In the genomic region with DNA sequence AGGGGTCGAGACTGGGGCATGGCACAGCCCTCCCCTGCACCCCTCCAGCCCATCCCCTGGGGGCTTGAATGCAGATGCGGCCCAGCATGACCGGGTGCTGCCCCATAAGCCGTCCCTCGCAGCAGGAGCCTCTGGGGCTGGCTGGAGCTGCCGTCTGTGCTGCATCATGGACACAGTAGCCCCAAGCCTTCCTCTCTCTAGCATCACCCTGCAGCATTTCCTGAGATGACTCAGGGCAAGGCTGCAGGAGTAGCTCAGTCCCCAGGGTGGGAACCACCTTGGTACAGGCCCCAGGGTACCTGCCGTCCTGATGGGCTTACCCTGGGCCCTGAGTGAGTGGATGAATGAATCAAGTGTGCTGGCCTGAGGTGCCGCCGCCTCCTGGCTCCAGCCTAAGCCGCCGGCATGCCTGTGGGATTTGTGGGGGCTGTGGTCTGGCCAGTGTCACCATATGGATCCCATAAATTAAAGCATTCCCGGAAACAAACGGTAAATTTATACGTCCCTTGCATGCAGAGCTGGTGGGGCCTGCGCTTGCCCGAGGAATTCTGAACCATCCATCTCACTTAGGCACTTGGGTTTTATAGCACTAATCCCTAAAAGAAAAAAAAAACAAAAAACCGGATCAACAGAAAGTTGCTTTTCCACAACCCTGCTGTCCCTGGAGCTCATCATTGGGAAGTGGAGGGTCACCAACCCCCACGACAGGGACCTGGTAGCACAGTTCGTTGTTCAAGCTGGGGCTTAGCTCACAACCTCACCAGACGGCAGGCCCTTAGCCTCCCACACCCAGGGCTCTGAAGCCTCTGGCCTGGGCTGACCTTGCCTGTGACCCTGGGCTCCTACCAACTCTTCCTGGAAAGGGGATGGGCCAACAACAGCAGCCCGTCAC, we compare ENCODE assay signal across 1 cellular context.
TF ChIP-seq lines count a peak whose summit lies in the region.

No MANE protein-coding gene starts in this region.

TF ChIP-seq in K562, 482 proteins besides CTCF, POLR2A, EP300 and RAD21 (continued from another document and continues in another):
- TF ChIP-seq NR2C2 (CRISPR knock-in tag; IDR thresholded peaks at IDR 0.05) = peak; percentile 83
- TF ChIP-seq NR2C2 (tag; IDR thresholded peaks at IDR 0.05) = peak; percentile 94
- TF ChIP-seq SRF (CRISPR knock-in tag; IDR thresholded peaks at IDR 0.05) = peak in 1 of 2 experiments; percentile 74; a peak in 1 of 4 replicates
- TF ChIP-seq CC2D1A (IDR thresholded peaks at IDR 0.05) = no peak
- TF ChIP-seq, protein P1, sequence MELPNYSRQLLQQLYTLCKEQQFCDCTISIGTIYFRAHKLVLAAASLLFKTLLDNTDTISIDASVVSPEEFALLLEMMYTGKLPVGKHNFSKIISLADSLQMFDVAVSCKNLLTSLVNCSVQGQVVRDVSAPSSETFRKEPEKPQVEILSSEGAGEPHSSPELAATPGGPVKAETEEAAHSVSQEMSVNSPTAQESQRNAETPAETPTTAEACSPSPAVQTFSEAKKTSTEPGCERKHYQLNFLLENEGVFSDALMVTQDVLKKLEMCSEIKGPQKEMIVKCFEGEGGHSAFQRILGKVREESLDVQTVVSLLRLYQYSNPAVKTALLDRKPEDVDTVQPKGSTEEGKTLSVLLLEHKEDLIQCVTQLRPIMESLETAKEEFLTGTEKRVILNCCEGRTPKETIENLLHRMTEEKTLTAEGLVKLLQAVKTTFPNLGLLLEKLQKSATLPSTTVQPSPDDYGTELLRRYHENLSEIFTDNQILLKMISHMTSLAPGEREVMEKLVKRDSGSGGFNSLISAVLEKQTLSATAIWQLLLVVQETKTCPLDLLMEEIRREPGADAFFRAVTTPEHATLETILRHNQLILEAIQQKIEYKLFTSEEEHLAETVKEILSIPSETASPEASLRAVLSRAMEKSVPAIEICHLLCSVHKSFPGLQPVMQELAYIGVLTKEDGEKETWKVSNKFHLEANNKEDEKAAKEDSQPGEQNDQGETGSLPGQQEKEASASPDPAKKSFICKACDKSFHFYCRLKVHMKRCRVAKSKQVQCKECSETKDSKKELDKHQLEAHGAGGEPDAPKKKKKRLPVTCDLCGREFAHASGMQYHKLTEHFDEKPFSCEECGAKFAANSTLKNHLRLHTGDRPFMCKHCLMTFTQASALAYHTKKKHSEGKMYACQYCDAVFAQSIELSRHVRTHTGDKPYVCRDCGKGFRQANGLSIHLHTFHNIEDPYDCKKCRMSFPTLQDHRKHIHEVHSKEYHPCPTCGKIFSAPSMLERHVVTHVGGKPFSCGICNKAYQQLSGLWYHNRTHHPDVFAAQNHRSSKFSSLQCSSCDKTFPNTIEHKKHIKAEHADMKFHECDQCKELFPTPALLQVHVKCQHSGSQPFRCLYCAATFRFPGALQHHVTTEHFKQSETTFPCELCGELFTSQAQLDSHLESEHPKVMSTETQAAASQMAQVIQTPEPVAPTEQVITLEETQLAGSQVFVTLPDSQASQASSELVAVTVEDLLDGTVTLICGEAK (IDR thresholded peaks at IDR 0.05) = 0 out of 2 replicates have a peak, but pooled peaks have one; percentile 22
- TF ChIP-seq, protein P1 (CRISPR knock-in tag; IDR thresholded peaks at IDR 0.05) = no peak
- 0 out of 2 replicates have a peak, but pooled peaks have one; percentile 46 for TF ChIP-seq ZBED1 (IDR thresholded peaks at IDR 0.05)
- peak; percentile 72; the same call in 1 of the 2 replicates for TF ChIP-seq ZBTB7A (IDR thresholded peaks at IDR 0.05; ENCODE audit: borderline replicate concordance, control insufficient read depth, low read depth, low read length)
- TF ChIP-seq ARID2 (IDR thresholded peaks at IDR 0.05) = no peak
- no peak for TF ChIP-seq TCFL5 (CRISPR knock-in tag; conservative IDR thresholded peaks at IDR 0.05)
- TF ChIP-seq, protein P2, sequence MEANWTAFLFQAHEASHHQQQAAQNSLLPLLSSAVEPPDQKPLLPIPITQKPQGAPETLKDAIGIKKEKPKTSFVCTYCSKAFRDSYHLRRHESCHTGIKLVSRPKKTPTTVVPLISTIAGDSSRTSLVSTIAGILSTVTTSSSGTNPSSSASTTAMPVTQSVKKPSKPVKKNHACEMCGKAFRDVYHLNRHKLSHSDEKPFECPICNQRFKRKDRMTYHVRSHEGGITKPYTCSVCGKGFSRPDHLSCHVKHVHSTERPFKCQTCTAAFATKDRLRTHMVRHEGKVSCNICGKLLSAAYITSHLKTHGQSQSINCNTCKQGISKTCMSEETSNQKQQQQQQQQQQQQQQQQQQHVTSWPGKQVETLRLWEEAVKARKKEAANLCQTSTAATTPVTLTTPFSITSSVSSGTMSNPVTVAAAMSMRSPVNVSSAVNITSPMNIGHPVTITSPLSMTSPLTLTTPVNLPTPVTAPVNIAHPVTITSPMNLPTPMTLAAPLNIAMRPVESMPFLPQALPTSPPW (CRISPR knock-in tag; IDR thresholded peaks at IDR 0.05) = peak; percentile 51
- no peak for TF ChIP-seq MCM5 (IDR thresholded peaks at IDR 0.05; ENCODE audit: low read depth)
- TF ChIP-seq KDM1A (IDR thresholded peaks at IDR 0.05) = 0 out of 4 replicates have a peak, but pooled peaks of 1 of the 2 experiments have one; percentile 16
- no peak for TF ChIP-seq ZNF551 (CRISPR knock-in tag; IDR thresholded peaks at IDR 0.05)
- TF ChIP-seq JUND (IDR thresholded peaks at IDR 0.05; ENCODE audit: borderline replicate concordance, low read depth, low read length) = peak; percentile 83
- peak; percentile 76; the same call in 1 of the 3 replicates for TF ChIP-seq JUND (tag; IDR thresholded peaks at IDR 0.05; ENCODE audit: borderline replicate concordance, low read depth, low read length)
- no peak for TF ChIP-seq KLF1 (tag; IDR thresholded peaks at IDR 0.05)
- TF ChIP-seq, protein P3, sequence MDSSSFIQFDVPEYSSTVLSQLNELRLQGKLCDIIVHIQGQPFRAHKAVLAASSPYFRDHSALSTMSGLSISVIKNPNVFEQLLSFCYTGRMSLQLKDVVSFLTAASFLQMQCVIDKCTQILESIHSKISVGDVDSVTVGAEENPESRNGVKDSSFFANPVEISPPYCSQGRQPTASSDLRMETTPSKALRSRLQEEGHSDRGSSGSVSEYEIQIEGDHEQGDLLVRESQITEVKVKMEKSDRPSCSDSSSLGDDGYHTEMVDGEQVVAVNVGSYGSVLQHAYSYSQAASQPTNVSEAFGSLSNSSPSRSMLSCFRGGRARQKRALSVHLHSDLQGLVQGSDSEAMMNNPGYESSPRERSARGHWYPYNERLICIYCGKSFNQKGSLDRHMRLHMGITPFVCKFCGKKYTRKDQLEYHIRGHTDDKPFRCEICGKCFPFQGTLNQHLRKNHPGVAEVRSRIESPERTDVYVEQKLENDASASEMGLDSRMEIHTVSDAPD (CRISPR knock-in tag; IDR thresholded peaks at IDR 0.05) = 0 out of 2 replicates have a peak, but pooled peaks have one; percentile 49
- peak in 1 of 2 experiments; percentile 78; a peak in 2 of 4 replicates for TF ChIP-seq ARNT (IDR thresholded peaks at IDR 0.05)
- TF ChIP-seq RCOR1 (IDR thresholded peaks at IDR 0.05; ENCODE audit: borderline replicate concordance in 1 of 2, low read depth in 2 of 2, low read length in 2 of 2) = peak; percentile 18 to 85; a peak in 2 of 4 replicates
- peak; percentile 74 for TF ChIP-seq DPF2 (IDR thresholded peaks at IDR 0.05)
- TF ChIP-seq, protein P4, sequence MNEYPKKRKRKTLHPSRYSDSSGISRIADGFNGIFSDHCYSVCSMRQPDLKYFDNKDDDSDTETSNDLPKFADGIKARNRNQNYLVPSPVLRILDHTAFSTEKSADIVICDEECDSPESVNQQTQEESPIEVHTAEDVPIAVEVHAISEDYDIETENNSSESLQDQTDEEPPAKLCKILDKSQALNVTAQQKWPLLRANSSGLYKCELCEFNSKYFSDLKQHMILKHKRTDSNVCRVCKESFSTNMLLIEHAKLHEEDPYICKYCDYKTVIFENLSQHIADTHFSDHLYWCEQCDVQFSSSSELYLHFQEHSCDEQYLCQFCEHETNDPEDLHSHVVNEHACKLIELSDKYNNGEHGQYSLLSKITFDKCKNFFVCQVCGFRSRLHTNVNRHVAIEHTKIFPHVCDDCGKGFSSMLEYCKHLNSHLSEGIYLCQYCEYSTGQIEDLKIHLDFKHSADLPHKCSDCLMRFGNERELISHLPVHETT (CRISPR knock-in tag; conservative IDR thresholded peaks at IDR 0.05 in 1 of 2, IDR thresholded peaks at IDR 0.05 in 1 of 2) = peak in 1 of 2 experiments; percentile 79; a peak in 2 of 4 replicates
- TF ChIP-seq EGR1 (conservative IDR thresholded peaks at IDR 0.05) = peak; percentile 64
- TF ChIP-seq, protein P5, sequence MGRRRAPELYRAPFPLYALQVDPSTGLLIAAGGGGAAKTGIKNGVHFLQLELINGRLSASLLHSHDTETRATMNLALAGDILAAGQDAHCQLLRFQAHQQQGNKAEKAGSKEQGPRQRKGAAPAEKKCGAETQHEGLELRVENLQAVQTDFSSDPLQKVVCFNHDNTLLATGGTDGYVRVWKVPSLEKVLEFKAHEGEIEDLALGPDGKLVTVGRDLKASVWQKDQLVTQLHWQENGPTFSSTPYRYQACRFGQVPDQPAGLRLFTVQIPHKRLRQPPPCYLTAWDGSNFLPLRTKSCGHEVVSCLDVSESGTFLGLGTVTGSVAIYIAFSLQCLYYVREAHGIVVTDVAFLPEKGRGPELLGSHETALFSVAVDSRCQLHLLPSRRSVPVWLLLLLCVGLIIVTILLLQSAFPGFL (CRISPR knock-in tag; IDR thresholded peaks at IDR 0.05) = no peak
- peak; percentile 63 for TF ChIP-seq CXXC5 (CRISPR knock-in tag; IDR thresholded peaks at IDR 0.05)
- TF ChIP-seq FOXA1 (IDR thresholded peaks at IDR 0.05; ENCODE audit: borderline replicate concordance) = no peak
- TF ChIP-seq, protein P6, sequence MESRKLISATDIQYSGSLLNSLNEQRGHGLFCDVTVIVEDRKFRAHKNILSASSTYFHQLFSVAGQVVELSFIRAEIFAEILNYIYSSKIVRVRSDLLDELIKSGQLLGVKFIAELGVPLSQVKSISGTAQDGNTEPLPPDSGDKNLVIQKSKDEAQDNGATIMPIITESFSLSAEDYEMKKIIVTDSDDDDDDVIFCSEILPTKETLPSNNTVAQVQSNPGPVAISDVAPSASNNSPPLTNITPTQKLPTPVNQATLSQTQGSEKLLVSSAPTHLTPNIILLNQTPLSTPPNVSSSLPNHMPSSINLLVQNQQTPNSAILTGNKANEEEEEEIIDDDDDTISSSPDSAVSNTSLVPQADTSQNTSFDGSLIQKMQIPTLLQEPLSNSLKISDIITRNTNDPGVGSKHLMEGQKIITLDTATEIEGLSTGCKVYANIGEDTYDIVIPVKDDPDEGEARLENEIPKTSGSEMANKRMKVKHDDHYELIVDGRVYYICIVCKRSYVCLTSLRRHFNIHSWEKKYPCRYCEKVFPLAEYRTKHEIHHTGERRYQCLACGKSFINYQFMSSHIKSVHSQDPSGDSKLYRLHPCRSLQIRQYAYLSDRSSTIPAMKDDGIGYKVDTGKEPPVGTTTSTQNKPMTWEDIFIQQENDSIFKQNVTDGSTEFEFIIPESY (CRISPR knock-in tag; IDR thresholded peaks at IDR 0.05) = peak; percentile 35; the same call in 1 of the 2 replicates
- TF ChIP-seq SPI1 (IDR thresholded peaks at IDR 0.05; ENCODE audit: borderline replicate concordance, low read depth, low read length) = peak; percentile 9; the same call in 1 of the 2 replicates
- no peak for TF ChIP-seq ARHGAP35 (IDR thresholded peaks at IDR 0.05; ENCODE audit: partially characterized antibody)
- TF ChIP-seq, protein P7, sequence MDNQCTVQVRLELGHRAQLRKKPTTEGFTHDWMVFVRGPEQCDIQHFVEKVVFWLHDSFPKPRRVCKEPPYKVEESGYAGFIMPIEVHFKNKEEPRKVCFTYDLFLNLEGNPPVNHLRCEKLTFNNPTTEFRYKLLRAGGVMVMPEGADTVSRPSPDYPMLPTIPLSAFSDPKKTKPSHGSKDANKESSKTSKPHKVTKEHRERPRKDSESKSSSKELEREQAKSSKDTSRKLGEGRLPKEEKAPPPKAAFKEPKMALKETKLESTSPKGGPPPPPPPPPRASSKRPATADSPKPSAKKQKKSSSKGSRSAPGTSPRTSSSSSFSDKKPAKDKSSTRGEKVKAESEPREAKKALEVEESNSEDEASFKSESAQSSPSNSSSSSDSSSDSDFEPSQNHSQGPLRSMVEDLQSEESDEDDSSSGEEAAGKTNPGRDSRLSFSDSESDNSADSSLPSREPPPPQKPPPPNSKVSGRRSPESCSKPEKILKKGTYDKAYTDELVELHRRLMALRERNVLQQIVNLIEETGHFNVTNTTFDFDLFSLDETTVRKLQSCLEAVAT (IDR thresholded peaks at IDR 0.05) = no peak
- TF ChIP-seq, protein P8, sequence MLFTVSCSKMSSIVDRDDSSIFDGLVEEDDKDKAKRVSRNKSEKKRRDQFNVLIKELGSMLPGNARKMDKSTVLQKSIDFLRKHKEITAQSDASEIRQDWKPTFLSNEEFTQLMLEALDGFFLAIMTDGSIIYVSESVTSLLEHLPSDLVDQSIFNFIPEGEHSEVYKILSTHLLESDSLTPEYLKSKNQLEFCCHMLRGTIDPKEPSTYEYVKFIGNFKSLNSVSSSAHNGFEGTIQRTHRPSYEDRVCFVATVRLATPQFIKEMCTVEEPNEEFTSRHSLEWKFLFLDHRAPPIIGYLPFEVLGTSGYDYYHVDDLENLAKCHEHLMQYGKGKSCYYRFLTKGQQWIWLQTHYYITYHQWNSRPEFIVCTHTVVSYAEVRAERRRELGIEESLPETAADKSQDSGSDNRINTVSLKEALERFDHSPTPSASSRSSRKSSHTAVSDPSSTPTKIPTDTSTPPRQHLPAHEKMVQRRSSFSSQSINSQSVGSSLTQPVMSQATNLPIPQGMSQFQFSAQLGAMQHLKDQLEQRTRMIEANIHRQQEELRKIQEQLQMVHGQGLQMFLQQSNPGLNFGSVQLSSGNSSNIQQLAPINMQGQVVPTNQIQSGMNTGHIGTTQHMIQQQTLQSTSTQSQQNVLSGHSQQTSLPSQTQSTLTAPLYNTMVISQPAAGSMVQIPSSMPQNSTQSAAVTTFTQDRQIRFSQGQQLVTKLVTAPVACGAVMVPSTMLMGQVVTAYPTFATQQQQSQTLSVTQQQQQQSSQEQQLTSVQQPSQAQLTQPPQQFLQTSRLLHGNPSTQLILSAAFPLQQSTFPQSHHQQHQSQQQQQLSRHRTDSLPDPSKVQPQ (CRISPR knock-in tag; IDR thresholded peaks at IDR 0.05; ENCODE audit: borderline replicate concordance) = 0 out of 2 replicates have a peak, but pooled peaks have one; percentile 8
- no peak for TF ChIP-seq ZNF217 (CRISPR knock-in tag; IDR thresholded peaks at IDR 0.05)
